20 cellular contexts compared by ENCODE assay signal in genomic region chr14:56918849-56919574, GRCh38.
"Had no signal": no experiment of that assay in that cellular context is flagged by ENCODE, and none has a peak within 500 bp of the region (broad histone marks: within the 10 kb centered on the region; RNA-seq: fewer than 3 reads in every experiment).

No MANE protein-coding gene starts in this region.

- H3K27ac Mint-ChIP-seq: activated B cell treated with CpG ODN at 0.5 μM for 24 hours; activated CD4-positive, alpha-beta memory T cell treated with anti-CD3 and anti-CD28 coated beads, Interleukin-2, amount 10 ng/mL, durations not matched to agents 7 days and 5 days; activated CD8-positive, alpha-beta memory T cell treated with anti-CD3 and anti-CD28 coated beads, Interleukin-2, amount 10 ng/mL, durations not matched to agents 7 days and 5 days; activated naive CD4-positive, alpha-beta T cell treated with anti-CD3 and anti-CD28 coated beads for 36 hours; activated T-helper 2 cell treated with anti-CD3 and anti-CD28 coated beads, Interferon-gamma antibody, Interleukin-2, Interleukin-4, amounts not matched to agents 10 μg/mL and 5 μg/mL and 100 μg/mL, durations not matched to agents 14 hours and 24 hours and 36 hours; stimulated activated naive CD8-positive, alpha-beta T cell treated with anti-CD3 and anti-CD28 coated beads, Interleukin-15, Interleukin-2, amounts not matched to agents 100 ng/mL and 50 ng/mL, for 24 hours had no signal

- H3K9me3 Mint-ChIP-seq: activated CD4-positive, alpha-beta memory T cell treated with anti-CD3 and anti-CD28 coated beads, Interleukin-2, amount 10 ng/mL, durations not matched to agents 7 days and 5 days; activated T-helper 2 cell treated with anti-CD3 and anti-CD28 coated beads, Interferon-gamma antibody, Interleukin-2, Interleukin-4, amounts not matched to agents 10 μg/mL and 5 μg/mL and 100 μg/mL, durations not matched to agents 14 hours and 24 hours and 36 hours had no signal

- DNase-seq: activated B cell treated with CpG ODN at 0.5 μM for 24 hours; activated CD4-positive, alpha-beta memory T cell treated with anti-CD3 and anti-CD28 coated beads, Interleukin-2, amount 10 ng/mL, durations not matched to agents 7 days and 5 days; activated CD4-positive, alpha-beta T cell treated with anti-CD3 and anti-CD28 coated beads for 4 hours; activated CD8-positive, alpha-beta memory T cell treated with anti-CD3 and anti-CD28 coated beads, Interleukin-2, amount 10 ng/mL, durations not matched to agents 7 days and 5 days; activated naive CD4-positive, alpha-beta T cell treated with anti-CD3 and anti-CD28 coated beads for 36 hours; body of pancreas; caudate nucleus; dorsolateral prefrontal cortex; foreskin fibroblast; left ventricle myocardium superior; right cardiac atrium; stimulated activated CD4-positive, alpha-beta T cell treated with anti-CD3 and anti-CD28 coated beads, Interleukin-2, amount 100 ng/mL, for 48 hours; uterus had no signal

- H3K27me3 ChIP-seq: body of pancreas, hepatocyte, tibial nerve, uterus had no signal

- H3K36me3 ChIP-seq: tibial nerve, uterus had no signal

- H3K27me3 Mint-ChIP-seq: activated B cell treated with CpG ODN at 0.5 μM for 24 hours; activated CD4-positive, alpha-beta memory T cell treated with anti-CD3 and anti-CD28 coated beads, Interleukin-2, amount 10 ng/mL, durations not matched to agents 7 days and 5 days; activated CD8-positive, alpha-beta memory T cell treated with anti-CD3 and anti-CD28 coated beads, Interleukin-2, amount 10 ng/mL, durations not matched to agents 7 days and 5 days; progenitor cell of endocrine pancreas; stimulated activated naive CD8-positive, alpha-beta T cell treated with anti-CD3 and anti-CD28 coated beads, Interleukin-15, Interleukin-2, amounts not matched to agents 100 ng/mL and 50 ng/mL, for 24 hours had no signal

- H3K79me2 ChIP-seq: hepatocyte had no signal

- H3K36me3 Mint-ChIP-seq: activated CD8-positive, alpha-beta memory T cell treated with anti-CD3 and anti-CD28 coated beads, Interleukin-2, amount 10 ng/mL, durations not matched to agents 7 days and 5 days had no signal

- H3K4me3 ChIP-seq: body of pancreas, dorsolateral prefrontal cortex, hepatocyte, skin epidermis, tibial nerve, uterus had no signal

- H3K4me1 Mint-ChIP-seq: activated CD4-positive, alpha-beta memory T cell treated with anti-CD3 and anti-CD28 coated beads, Interleukin-2, amount 10 ng/mL, durations not matched to agents 7 days and 5 days; activated CD8-positive, alpha-beta memory T cell treated with anti-CD3 and anti-CD28 coated beads, Interleukin-2, amount 10 ng/mL, durations not matched to agents 7 days and 5 days; neural crest cell had no signal

- H3K27ac ChIP-seq: body of pancreas, dorsolateral prefrontal cortex, hepatocyte, skin epidermis, tibial nerve, uterus had no signal

- H3K4me2 ChIP-seq: hepatocyte had no signal

- ATAC-seq: activated CD8-positive, alpha-beta memory T cell treated with anti-CD3 and anti-CD28 coated beads, Interleukin-2, amount 10 ng/mL, durations not matched to agents 7 days and 5 days; body of pancreas; left ventricle myocardium superior; right cardiac atrium had no signal

- H3K4me1 ChIP-seq: body of pancreas, tibial nerve, uterus had no signal

- H3K9me3 ChIP-seq: body of pancreas had no signal

- H2AFZ ChIP-seq: hepatocyte had no signal

- H3K4me3 Mint-ChIP-seq: activated B cell treated with CpG ODN at 0.5 μM for 24 hours; activated CD4-positive, alpha-beta memory T cell treated with anti-CD3 and anti-CD28 coated beads, Interleukin-2, amount 10 ng/mL, durations not matched to agents 7 days and 5 days; activated CD8-positive, alpha-beta memory T cell treated with anti-CD3 and anti-CD28 coated beads, Interleukin-2, amount 10 ng/mL, durations not matched to agents 7 days and 5 days; activated naive CD4-positive, alpha-beta T cell treated with anti-CD3 and anti-CD28 coated beads for 36 hours; neural crest cell; stimulated activated naive CD8-positive, alpha-beta T cell treated with anti-CD3 and anti-CD28 coated beads, Interleukin-15, Interleukin-2, amounts not matched to agents 100 ng/mL and 50 ng/mL, for 24 hours had no signal
